In the genomic region with DNA sequence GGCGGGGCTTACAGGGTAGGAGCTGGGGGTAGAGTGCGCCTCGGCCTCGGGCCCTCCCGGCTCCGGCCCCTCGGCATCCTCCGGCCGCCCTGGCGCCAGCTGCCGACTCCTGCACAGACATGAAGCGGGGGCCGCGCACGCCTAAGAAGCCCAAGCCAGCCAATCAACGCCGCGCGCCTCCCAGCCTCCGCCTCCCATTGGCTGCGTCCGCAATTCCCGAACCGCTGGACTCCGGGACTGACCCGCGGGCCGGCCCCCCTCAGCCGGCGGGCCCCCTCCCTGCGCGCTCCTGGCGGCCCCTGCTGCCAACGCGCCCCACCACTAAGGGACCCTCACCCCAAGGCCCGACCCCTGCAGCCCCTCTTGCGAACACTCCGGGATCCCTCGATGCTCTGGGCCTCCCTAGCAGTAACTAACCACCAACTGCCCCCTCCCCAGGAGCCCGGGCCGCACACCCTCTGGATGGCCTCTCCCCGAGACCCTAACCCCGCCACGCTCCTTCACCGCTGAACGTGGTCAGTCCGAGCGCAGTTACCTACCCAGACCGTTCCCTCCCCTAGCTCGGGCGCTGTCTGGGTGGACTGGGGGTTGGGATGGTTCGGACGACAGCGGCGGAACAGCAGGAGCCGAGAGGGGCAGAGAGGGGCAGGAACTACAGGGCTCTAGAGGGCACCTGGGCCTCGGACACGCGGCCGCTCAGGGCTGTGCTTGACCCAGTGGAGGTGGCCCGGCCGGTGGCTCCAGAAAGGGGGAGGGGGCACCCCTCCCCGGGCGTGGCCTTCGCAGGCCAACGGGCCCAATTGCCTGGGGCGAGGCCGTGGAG, we compare ENCODE assay signal across 1 cellular context.
A peak's percentile ranks its signal among the peaks of the same experiment; 100 is the strongest.
TF ChIP-seq lines count a peak whose summit lies in the region.

No MANE protein-coding gene starts in this region.

TF ChIP-seq in K562, 482 proteins besides CTCF, POLR2A, EP300 and RAD21 (continued from another document and continues in another):
- TF ChIP-seq, protein P1, sequence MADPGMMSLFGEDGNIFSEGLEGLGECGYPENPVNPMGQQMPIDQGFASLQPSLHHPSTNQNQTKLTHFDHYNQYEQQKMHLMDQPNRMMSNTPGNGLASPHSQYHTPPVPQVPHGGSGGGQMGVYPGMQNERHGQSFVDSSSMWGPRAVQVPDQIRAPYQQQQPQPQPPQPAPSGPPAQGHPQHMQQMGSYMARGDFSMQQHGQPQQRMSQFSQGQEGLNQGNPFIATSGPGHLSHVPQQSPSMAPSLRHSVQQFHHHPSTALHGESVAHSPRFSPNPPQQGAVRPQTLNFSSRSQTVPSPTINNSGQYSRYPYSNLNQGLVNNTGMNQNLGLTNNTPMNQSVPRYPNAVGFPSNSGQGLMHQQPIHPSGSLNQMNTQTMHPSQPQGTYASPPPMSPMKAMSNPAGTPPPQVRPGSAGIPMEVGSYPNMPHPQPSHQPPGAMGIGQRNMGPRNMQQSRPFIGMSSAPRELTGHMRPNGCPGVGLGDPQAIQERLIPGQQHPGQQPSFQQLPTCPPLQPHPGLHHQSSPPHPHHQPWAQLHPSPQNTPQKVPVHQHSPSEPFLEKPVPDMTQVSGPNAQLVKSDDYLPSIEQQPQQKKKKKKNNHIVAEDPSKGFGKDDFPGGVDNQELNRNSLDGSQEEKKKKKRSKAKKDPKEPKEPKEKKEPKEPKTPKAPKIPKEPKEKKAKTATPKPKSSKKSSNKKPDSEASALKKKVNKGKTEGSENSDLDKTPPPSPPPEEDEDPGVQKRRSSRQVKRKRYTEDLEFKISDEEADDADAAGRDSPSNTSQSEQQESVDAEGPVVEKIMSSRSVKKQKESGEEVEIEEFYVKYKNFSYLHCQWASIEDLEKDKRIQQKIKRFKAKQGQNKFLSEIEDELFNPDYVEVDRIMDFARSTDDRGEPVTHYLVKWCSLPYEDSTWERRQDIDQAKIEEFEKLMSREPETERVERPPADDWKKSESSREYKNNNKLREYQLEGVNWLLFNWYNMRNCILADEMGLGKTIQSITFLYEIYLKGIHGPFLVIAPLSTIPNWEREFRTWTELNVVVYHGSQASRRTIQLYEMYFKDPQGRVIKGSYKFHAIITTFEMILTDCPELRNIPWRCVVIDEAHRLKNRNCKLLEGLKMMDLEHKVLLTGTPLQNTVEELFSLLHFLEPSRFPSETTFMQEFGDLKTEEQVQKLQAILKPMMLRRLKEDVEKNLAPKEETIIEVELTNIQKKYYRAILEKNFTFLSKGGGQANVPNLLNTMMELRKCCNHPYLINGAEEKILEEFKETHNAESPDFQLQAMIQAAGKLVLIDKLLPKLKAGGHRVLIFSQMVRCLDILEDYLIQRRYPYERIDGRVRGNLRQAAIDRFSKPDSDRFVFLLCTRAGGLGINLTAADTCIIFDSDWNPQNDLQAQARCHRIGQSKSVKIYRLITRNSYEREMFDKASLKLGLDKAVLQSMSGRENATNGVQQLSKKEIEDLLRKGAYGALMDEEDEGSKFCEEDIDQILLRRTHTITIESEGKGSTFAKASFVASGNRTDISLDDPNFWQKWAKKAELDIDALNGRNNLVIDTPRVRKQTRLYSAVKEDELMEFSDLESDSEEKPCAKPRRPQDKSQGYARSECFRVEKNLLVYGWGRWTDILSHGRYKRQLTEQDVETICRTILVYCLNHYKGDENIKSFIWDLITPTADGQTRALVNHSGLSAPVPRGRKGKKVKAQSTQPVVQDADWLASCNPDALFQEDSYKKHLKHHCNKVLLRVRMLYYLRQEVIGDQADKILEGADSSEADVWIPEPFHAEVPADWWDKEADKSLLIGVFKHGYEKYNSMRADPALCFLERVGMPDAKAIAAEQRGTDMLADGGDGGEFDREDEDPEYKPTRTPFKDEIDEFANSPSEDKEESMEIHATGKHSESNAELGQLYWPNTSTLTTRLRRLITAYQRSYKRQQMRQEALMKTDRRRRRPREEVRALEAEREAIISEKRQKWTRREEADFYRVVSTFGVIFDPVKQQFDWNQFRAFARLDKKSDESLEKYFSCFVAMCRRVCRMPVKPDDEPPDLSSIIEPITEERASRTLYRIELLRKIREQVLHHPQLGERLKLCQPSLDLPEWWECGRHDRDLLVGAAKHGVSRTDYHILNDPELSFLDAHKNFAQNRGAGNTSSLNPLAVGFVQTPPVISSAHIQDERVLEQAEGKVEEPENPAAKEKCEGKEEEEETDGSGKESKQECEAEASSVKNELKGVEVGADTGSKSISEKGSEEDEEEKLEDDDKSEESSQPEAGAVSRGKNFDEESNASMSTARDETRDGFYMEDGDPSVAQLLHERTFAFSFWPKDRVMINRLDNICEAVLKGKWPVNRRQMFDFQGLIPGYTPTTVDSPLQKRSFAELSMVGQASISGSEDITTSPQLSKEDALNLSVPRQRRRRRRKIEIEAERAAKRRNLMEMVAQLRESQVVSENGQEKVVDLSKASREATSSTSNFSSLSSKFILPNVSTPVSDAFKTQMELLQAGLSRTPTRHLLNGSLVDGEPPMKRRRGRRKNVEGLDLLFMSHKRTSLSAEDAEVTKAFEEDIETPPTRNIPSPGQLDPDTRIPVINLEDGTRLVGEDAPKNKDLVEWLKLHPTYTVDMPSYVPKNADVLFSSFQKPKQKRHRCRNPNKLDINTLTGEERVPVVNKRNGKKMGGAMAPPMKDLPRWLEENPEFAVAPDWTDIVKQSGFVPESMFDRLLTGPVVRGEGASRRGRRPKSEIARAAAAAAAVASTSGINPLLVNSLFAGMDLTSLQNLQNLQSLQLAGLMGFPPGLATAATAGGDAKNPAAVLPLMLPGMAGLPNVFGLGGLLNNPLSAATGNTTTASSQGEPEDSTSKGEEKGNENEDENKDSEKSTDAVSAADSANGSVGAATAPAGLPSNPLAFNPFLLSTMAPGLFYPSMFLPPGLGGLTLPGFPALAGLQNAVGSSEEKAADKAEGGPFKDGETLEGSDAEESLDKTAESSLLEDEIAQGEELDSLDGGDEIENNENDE (IDR thresholded peaks at IDR 0.05; ENCODE audit: low read depth, low read length): no peak
- no peak for TF ChIP-seq ZNF143 (CRISPR knock-in tag; IDR thresholded peaks at IDR 0.05)
- TF ChIP-seq ZNF696 (CRISPR knock-in tag; conservative IDR thresholded peaks at IDR 0.05): no peak
- no peak for TF ChIP-seq ESRRA (IDR thresholded peaks at IDR 0.05; ENCODE audit: borderline replicate concordance, low read depth)
- TF ChIP-seq, protein P2, sequence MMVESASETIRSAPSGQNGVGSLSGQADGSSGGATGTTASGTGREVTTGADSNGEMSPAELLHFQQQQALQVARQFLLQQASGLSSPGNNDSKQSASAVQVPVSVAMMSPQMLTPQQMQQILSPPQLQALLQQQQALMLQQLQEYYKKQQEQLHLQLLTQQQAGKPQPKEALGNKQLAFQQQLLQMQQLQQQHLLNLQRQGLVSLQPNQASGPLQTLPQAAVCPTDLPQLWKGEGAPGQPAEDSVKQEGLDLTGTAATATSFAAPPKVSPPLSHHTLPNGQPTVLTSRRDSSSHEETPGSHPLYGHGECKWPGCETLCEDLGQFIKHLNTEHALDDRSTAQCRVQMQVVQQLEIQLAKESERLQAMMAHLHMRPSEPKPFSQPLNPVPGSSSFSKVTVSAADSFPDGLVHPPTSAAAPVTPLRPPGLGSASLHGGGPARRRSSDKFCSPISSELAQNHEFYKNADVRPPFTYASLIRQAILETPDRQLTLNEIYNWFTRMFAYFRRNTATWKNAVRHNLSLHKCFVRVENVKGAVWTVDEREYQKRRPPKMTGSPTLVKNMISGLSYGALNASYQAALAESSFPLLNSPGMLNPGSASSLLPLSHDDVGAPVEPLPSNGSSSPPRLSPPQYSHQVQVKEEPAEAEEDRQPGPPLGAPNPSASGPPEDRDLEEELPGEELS (CRISPR knock-in tag; IDR thresholded peaks at IDR 0.05; ENCODE audit: borderline replicate concordance): no peak
- TF ChIP-seq ZBED1 (IDR thresholded peaks at IDR 0.05): no peak
- TF ChIP-seq ZNF561 (CRISPR knock-in tag; conservative IDR thresholded peaks at IDR 0.05): no peak
- TF ChIP-seq, protein P3, sequence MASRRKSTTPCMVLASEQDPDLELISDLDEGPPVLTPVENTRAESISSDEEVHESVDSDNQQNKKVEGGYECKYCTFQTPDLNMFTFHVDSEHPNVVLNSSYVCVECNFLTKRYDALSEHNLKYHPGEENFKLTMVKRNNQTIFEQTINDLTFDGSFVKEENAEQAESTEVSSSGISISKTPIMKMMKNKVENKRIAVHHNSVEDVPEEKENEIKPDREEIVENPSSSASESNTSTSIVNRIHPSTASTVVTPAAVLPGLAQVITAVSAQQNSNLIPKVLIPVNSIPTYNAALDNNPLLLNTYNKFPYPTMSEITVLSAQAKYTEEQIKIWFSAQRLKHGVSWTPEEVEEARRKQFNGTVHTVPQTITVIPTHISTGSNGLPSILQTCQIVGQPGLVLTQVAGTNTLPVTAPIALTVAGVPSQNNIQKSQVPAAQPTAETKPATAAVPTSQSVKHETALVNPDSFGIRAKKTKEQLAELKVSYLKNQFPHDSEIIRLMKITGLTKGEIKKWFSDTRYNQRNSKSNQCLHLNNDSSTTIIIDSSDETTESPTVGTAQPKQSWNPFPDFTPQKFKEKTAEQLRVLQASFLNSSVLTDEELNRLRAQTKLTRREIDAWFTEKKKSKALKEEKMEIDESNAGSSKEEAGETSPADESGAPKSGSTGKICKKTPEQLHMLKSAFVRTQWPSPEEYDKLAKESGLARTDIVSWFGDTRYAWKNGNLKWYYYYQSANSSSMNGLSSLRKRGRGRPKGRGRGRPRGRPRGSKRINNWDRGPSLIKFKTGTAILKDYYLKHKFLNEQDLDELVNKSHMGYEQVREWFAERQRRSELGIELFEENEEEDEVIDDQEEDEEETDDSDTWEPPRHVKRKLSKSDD (conservative IDR thresholded peaks at IDR 0.05; ENCODE audit: low read length): no peak
- TF ChIP-seq, protein P4, sequence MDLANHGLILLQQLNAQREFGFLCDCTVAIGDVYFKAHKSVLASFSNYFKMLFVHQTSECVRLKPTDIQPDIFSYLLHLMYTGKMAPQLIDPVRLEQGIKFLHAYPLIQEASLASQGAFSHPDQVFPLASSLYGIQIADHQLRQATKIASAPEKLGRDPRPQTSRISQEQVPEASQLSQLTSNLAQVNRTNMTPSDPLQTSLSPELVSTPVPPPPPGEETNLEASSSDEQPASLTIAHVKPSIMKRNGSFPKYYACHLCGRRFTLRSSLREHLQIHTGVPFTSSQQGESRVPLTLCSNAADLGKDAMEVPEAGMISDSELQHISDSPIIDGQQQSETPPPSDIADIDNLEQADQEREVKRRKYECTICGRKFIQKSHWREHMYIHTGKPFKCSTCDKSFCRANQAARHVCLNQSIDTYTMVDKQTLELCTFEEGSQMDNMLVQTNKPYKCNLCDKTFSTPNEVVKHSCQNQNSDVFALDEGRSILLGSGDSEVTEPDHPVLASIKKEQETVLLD (IDR thresholded peaks at IDR 0.05): 0 out of 2 replicates have a peak, but pooled peaks have one; percentile 35
- TF ChIP-seq, protein P5, sequence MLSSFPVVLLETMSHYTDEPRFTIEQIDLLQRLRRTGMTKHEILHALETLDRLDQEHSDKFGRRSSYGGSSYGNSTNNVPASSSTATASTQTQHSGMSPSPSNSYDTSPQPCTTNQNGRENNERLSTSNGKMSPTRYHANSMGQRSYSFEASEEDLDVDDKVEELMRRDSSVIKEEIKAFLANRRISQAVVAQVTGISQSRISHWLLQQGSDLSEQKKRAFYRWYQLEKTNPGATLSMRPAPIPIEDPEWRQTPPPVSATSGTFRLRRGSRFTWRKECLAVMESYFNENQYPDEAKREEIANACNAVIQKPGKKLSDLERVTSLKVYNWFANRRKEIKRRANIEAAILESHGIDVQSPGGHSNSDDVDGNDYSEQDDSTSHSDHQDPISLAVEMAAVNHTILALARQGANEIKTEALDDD (IDR thresholded peaks at IDR 0.05): no peak
- TF ChIP-seq, protein P6, sequence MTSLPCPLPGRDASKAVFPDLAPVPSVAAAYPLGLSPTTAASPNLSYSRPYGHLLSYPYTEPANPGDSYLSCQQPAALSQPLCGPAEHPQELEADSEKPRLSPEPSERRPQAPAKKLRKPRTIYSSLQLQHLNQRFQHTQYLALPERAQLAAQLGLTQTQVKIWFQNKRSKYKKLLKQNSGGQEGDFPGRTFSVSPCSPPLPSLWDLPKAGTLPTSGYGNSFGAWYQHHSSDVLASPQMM (CRISPR knock-in tag; IDR thresholded peaks at IDR 0.05): no peak
- TF ChIP-seq, protein P7, sequence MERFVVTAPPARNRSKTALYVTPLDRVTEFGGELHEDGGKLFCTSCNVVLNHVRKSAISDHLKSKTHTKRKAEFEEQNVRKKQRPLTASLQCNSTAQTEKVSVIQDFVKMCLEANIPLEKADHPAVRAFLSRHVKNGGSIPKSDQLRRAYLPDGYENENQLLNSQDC (CRISPR knock-in tag; IDR thresholded peaks at IDR 0.05): no peak
- TF ChIP-seq ZNF830 (CRISPR knock-in tag; IDR thresholded peaks at IDR 0.05): no peak
- no peak for TF ChIP-seq CC2D1A (IDR thresholded peaks at IDR 0.05)
- TF ChIP-seq NEUROD1 (IDR thresholded peaks at IDR 0.05; ENCODE audit: borderline replicate concordance, low read depth, low read length, partially characterized antibody): peak; percentile 54
- 0 out of 2 replicates have a peak, but pooled peaks have one; percentile 2 for TF ChIP-seq FOXM1 (IDR thresholded peaks at IDR 0.05; ENCODE audit: low read depth)
- no peak for TF ChIP-seq FOXM1 (CRISPR knock-in tag; IDR thresholded peaks at IDR 0.05; ENCODE audit: low read depth)
- TF ChIP-seq PHF20 (IDR thresholded peaks at IDR 0.05; ENCODE audit: partially characterized antibody): no peak
- TF ChIP-seq, protein P8, sequence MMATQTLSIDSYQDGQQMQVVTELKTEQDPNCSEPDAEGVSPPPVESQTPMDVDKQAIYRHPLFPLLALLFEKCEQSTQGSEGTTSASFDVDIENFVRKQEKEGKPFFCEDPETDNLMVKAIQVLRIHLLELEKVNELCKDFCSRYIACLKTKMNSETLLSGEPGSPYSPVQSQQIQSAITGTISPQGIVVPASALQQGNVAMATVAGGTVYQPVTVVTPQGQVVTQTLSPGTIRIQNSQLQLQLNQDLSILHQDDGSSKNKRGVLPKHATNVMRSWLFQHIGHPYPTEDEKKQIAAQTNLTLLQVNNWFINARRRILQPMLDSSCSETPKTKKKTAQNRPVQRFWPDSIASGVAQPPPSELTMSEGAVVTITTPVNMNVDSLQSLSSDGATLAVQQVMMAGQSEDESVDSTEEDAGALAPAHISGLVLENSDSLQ (IDR thresholded peaks at IDR 0.05): 0 out of 2 replicates have a peak, but pooled peaks have one; percentile 24
- TF ChIP-seq ZNF707 (CRISPR knock-in tag; conservative IDR thresholded peaks at IDR 0.05): no peak
- TF ChIP-seq GATAD2A (IDR thresholded peaks at IDR 0.05): peak; percentile 35; the same call in 1 of the 2 replicates
- peak; percentile 18; the same call in 1 of the 2 replicates for TF ChIP-seq NFRKB (IDR thresholded peaks at IDR 0.05; ENCODE audit: low read depth)
- peak in 1 of 2 experiments; percentile 3; a peak in 2 of 4 replicates for TF ChIP-seq RCOR1 (IDR thresholded peaks at IDR 0.05; ENCODE audit: borderline replicate concordance in 1 of 2, low read depth in 2 of 2, low read length in 2 of 2)
- TF ChIP-seq CEBPG (CRISPR knock-in tag; IDR thresholded peaks at IDR 0.05): no peak
- no peak for TF ChIP-seq CEBPG (tag; conservative IDR thresholded peaks at IDR 0.05 in 1 of 2, IDR thresholded peaks at IDR 0.05 in 1 of 2)
- no peak for TF ChIP-seq NR2F6 (CRISPR knock-in tag; IDR thresholded peaks at IDR 0.05)
- no peak for TF ChIP-seq POLR3A (IDR thresholded peaks at IDR 0.05; ENCODE audit: borderline replicate concordance, extremely low read depth, insufficient read depth, insufficient read length)
- no peak for TF ChIP-seq CBX3 (IDR thresholded peaks at IDR 0.05; ENCODE audit: borderline replicate concordance in 1 of 2, low read length in 2 of 2)
- TF ChIP-seq DIDO1 (tag; IDR thresholded peaks at IDR 0.05; ENCODE audit: low read depth): no peak
